ENCODE assay signal across 8 cellular contexts in genomic region chr12:51592034-51592705, GRCh38. TPM values are rescaled to one million over a fixed set of nuclear protein-coding genes. Genes with fewer than 3 reads are reported as not detected.
DNase-seq lines count a peak whose midpoint lies in the region; ATAC-seq and TF ChIP-seq lines count a peak whose summit lies in the region.

No MANE protein-coding gene starts in this region.

- intact Hi-C loops in Caco-2 (cut with micrococcal nuclease; ENCODE audit: unreplicated experiment) (loop anchor here (2.0 to 5.0 kb wide), 2 partner anchors 35 to 170 kb away; partner anchors contain the start of gene SLC4A8), lower lobe of right lung (cut with DNase I) (no loop called here), stomach (cut with DNase I; ENCODE audit: low total_unique reads) (no loop called here)

- TF ChIP-seq EP300 in upper lobe of left lung (IDR thresholded peaks at IDR 0.05) (no peak), stomach (IDR thresholded peaks at IDR 0.05) (no peak)

- H3K4me1 ChIP-seq in Caco-2 = 0 out of 2 replicates have a peak, but pooled peaks cover 7% of the 10 kb centered on the region
- peaks cover 6% of the 10 kb centered on the region for H3K4me1 ChIP-seq in lower lobe of right lung
- peaks cover 9 to 16% (median 12%) of the 10 kb centered on the region in 4 donors for H3K4me1 ChIP-seq in upper lobe of left lung
- peaks cover 11 to 18% (median 13%) of the 10 kb centered on the region in 4 donors for H3K4me1 ChIP-seq in stomach

- H3K9me3 Mint-ChIP-seq in Caco-2 (ENCODE audit: unreplicated experiment) (no peaks in the 10 kb centered on the region), IgD-negative memory B cell (peaks cover 0 to 3% (median 0%) of the 10 kb centered on the region in 3 donors)
- H3K9me3 Mint-ChIP-seq in natural killer cell treated with Interleukin-12 subunit alpha and Interleukin-12 subunit beta and Interleukin-15 and Interleukin-18, amount 100 ng/mL, for 72 hours = no peaks in the 10 kb centered on the region

- H3K27me3 Mint-ChIP-seq in Caco-2 (ENCODE audit: insufficient read depth, unreplicated experiment) (no peaks in the 10 kb centered on the region), IgD-negative memory B cell (peaks cover 31% of the 10 kb centered on the region)
- H3K27me3 Mint-ChIP-seq in natural killer cell treated with Interleukin-12 subunit alpha and Interleukin-12 subunit beta and Interleukin-15 and Interleukin-18, amount 100 ng/mL, for 72 hours = peaks cover 42 to 62% of the 10 kb centered on the region in 2 donors

- H3K9me3 ChIP-seq in Caco-2 (no peaks in the 10 kb centered on the region), lower lobe of right lung (no peaks in the 10 kb centered on the region), upper lobe of left lung (no peaks in the 10 kb centered on the region), stomach (no peaks in the 10 kb centered on the region)

- H3K4me3 Mint-ChIP-seq in Caco-2 (ENCODE audit: unreplicated experiment) = peak overlapping the region; percentile 93
- H3K4me3 Mint-ChIP-seq in IgD-negative memory B cell = peak overlapping the region; percentile 31 to 94 (median 65)
- peak overlapping the region; percentile 77 for H3K4me3 Mint-ChIP-seq in natural killer cell treated with Interleukin-12 subunit alpha and Interleukin-12 subunit beta and Interleukin-15 and Interleukin-18, amount 100 ng/mL, for 72 hours

- H3K4me1 Mint-ChIP-seq in Caco-2 (ENCODE audit: low read depth, unreplicated experiment) = peaks cover 10% of the 10 kb centered on the region
- peaks cover 4 to 11% (median 6%) of the 10 kb centered on the region in 3 donors for H3K4me1 Mint-ChIP-seq in IgD-negative memory B cell
- peaks cover 11 to 17% of the 10 kb centered on the region in 2 donors for H3K4me1 Mint-ChIP-seq in natural killer cell treated with Interleukin-12 subunit alpha and Interleukin-12 subunit beta and Interleukin-15 and Interleukin-18, amount 100 ng/mL, for 72 hours (ENCODE audit: low read depth in 2 of 2)

- H3K27me3 ChIP-seq in Caco-2 (replicated peaks; ENCODE audit: control insufficient read depth, insufficient read depth, low read length) (no peaks in the 10 kb centered on the region), lower lobe of right lung (ENCODE audit: low read depth) (peaks cover 42% of the 10 kb centered on the region), upper lobe of left lung (peaks cover 0 to 21% (median 5%) of the 10 kb centered on the region in 4 donors), stomach (peaks cover 0 to 71% (median 17%) of the 10 kb centered on the region in 3 donors)

- no peak for DNase-seq in Caco-2
- peak; percentile 33 for DNase-seq in cerebellar cortex (ENCODE audit: low spot score)
- no peak for DNase-seq in natural killer cell treated with Interleukin-12 subunit alpha and Interleukin-12 subunit beta and Interleukin-15 and Interleukin-18, amount 100 ng/mL, for 72 hours (ENCODE audit: low spot score)
- no peak for DNase-seq in lower lobe of right lung
- no peak for DNase-seq in upper lobe of left lung
- DNase-seq in stomach = no peak
- DNase-seq in SKM-1 (lab: John Stamatoyannopoulos, UW; ENCODE audit: unreplicated experiment) = no peak

- TF ChIP-seq CTCF in Caco-2 (IDR thresholded peaks at IDR 0.05; ENCODE audit: insufficient read depth in 1 of 2, low read depth in 1 of 2, low read length in 1 of 2, severe bottlenecking in 1 of 2, unreplicated experiment in 1 of 2) = no peak
- TF ChIP-seq CTCF in lower lobe of right lung (IDR thresholded peaks at IDR 0.05) = no peak
- TF ChIP-seq CTCF in upper lobe of left lung (IDR thresholded peaks at IDR 0.05) = no peak
- no peak for TF ChIP-seq CTCF in stomach (IDR thresholded peaks at IDR 0.05)

- BruUV-seq in Caco-2 (replicated peaks; lab: Mats Ljungman, UMichigan) = no TSS peak

- ATAC-seq in natural killer cell treated with Interleukin-12 subunit alpha and Interleukin-12 subunit beta and Interleukin-15 and Interleukin-18, amount 100 ng/mL, for 72 hours = no peak
- ATAC-seq in lower lobe of right lung (no peak), upper lobe of left lung (ENCODE audit: low FRiP score in 2 of 2) (no peak)

- TF ChIP-seq POLR2A in upper lobe of left lung (IDR thresholded peaks at IDR 0.05) = no peak
- TF ChIP-seq POLR2A in stomach (IDR thresholded peaks at IDR 0.05) = no peak

- H3K4me3 ChIP-seq in Caco-2 (ENCODE audit: low read depth, low read length) (no peak overlapping the region), lower lobe of right lung (no peak overlapping the region), upper lobe of left lung (no peak overlapping the region), stomach (peak overlapping the region in 1 of 4 donors; percentile 76)

- CTCF ChIA-PET in Caco-2 (lab: Charles Lee) = interaction anchor here (0.7 to 1.5 kb wide), 3 partner anchors 34 to 283 kb away, joined by 4 to 7 read pairs (median 5); no protein-coding TSS in a partner anchor

- 7 to 8% methylated on average over 10 of the region's 11 CpGs for WGBS in upper lobe of left lung, 2 donors
- WGBS in stomach, 5 donors = 10 to 19% (median 11%) methylated on average over 11 of the region's 11 CpGs

- H3K27ac Mint-ChIP-seq in Caco-2 (ENCODE audit: unreplicated experiment) (peak overlapping the region; percentile 77), IgD-negative memory B cell (no peak overlapping the region)
- H3K27ac Mint-ChIP-seq in natural killer cell treated with Interleukin-12 subunit alpha and Interleukin-12 subunit beta and Interleukin-15 and Interleukin-18, amount 100 ng/mL, for 72 hours = no peak overlapping the region

- POLR2A ChIA-PET in Caco-2 (lab: Charles Lee) = interaction anchor here (1.0 kb wide), 1 partner anchor 193 kb away, joined by 6 read pairs; no protein-coding TSS in a partner anchor

- H3K36me3 ChIP-seq in Caco-2 (ENCODE audit: control insufficient read depth, insufficient read depth, low read length) = no peaks in the 10 kb centered on the region
- H3K36me3 ChIP-seq in lower lobe of right lung = no peaks in the 10 kb centered on the region
- no peaks in the 10 kb centered on the region for H3K36me3 ChIP-seq in upper lobe of left lung
- no peaks in the 10 kb centered on the region for H3K36me3 ChIP-seq in stomach

- no peak overlapping the region for H3K27ac ChIP-seq in lower lobe of right lung
- no peak overlapping the region for H3K27ac ChIP-seq in upper lobe of left lung
- no peak overlapping the region for H3K27ac ChIP-seq in stomach

- peaks cover 15% of the 10 kb centered on the region for H3K36me3 Mint-ChIP-seq in Caco-2 (ENCODE audit: insufficient read depth, unreplicated experiment)
- H3K36me3 Mint-ChIP-seq in IgD-negative memory B cell = no peaks in the 10 kb centered on the region
- H3K36me3 Mint-ChIP-seq in natural killer cell treated with Interleukin-12 subunit alpha and Interleukin-12 subunit beta and Interleukin-15 and Interleukin-18, amount 100 ng/mL, for 72 hours = no peaks in the 10 kb centered on the region

RNA-seq across cellular contexts. Expression of gene SCN8A, which starts 1.1 kb away (rescaled TPM):
- 14.7 and 16.5 TPM in 2 replicates for total RNA-seq in Caco-2 (2022)
- polyA plus RNA-seq in IgD-negative memory B cell = 0.85 TPM
- 1 to 10 TPM in 1 of 2 donors, under 1 TPM in 1; 0.50 to 1.5 TPM for total RNA-seq in natural killer cell treated with Interleukin-12 subunit alpha and Interleukin-12 subunit beta and Interleukin-15 and Interleukin-18, amount 100 ng/mL, for 72 hours
- 0.53 TPM for total RNA-seq in lower lobe of right lung
- 1 to 10 TPM in 1 of 6 donors, under 1 TPM in 4, not detected in 1; 0.11 to 1.1 (median 0.37) TPM for total RNA-seq in upper lobe of left lung
- 10 to 100 TPM in 2 of 5 donors, 1 to 10 TPM in 3; 1.2 to 19.6 (median 8.7) TPM for total RNA-seq in stomach
- polyA plus RNA-seq in stomach = under 1 TPM; 0.08 to 0.44 (median 0.31) TPM
